1 cellular context compared by ENCODE assay signal in genomic region chr2:109702250-109702985, GRCh38.
TF ChIP-seq lines count a peak whose summit lies in the region.

No MANE protein-coding gene starts in this region.

TF ChIP-seq in SK-N-SH treated with all-trans-retinoic acid at 6 μM for 48 hours, 23 proteins besides CTCF, POLR2A, EP300 and RAD21 (continued from another document):
- no peak for TF ChIP-seq CREB5 (CRISPR knock-in tag; IDR thresholded peaks at IDR 0.05; ENCODE audit: low read depth)
- TF ChIP-seq PATZ1 (CRISPR knock-in tag; IDR thresholded peaks at IDR 0.05; ENCODE audit: borderline replicate concordance): no peak
- TF ChIP-seq ISL1 (CRISPR knock-in tag; IDR thresholded peaks at IDR 0.05): no peak
- no peak for TF ChIP-seq OSR1 (CRISPR knock-in tag; IDR thresholded peaks at IDR 0.05)
- no peak for TF ChIP-seq PPARA (CRISPR knock-in tag; IDR thresholded peaks at IDR 0.05; ENCODE audit: borderline replicate concordance)
- TF ChIP-seq TCF4 (CRISPR knock-in tag; IDR thresholded peaks at IDR 0.05; ENCODE audit: borderline replicate concordance): no peak
- TF ChIP-seq SNAI2 (CRISPR knock-in tag; IDR thresholded peaks at IDR 0.05): no peak
- TF ChIP-seq ZC3H10 (CRISPR knock-in tag; IDR thresholded peaks at IDR 0.05): no peak
